8 cellular contexts compared by ENCODE assay signal in genomic region chr10:97195654-97196212, GRCh38. TPM values are rescaled to one million over a fixed set of nuclear protein-coding genes. Genes with fewer than 3 reads are reported as not detected.
DNase-seq lines count a peak whose midpoint lies in the region; ATAC-seq and TF ChIP-seq lines count a peak whose summit lies in the region.

No MANE protein-coding gene starts in this region.

- no peak overlapping the region for H3K23ac ChIP-seq in trophoblast cell (ENCODE audit: low read length)

- no peak overlapping the region for H3K4ac ChIP-seq in trophoblast cell (ENCODE audit: low read depth, low read length)

- 19% methylated on average over 11 of the region's 11 CpGs for WGBS in esophagus, 2 donors
- WGBS in trophoblast cell (ENCODE audit: extremely low coverage, insufficient coverage, insufficient read length) = no CpG with 5 or more reads among the region's 11 CpGs

- H2AK5ac ChIP-seq in trophoblast cell (ENCODE audit: low read length) = no peak overlapping the region

- H3K4me2 ChIP-seq in DOHH2 (ENCODE audit: low read length) (peak overlapping the region; percentile 78), OCI-LY1 (ENCODE audit: low read length) (peak overlapping the region; percentile 67), trophoblast cell (ENCODE audit: low read length) (peak overlapping the region; percentile 90)

- H2BK120ac ChIP-seq in trophoblast cell (ENCODE audit: insufficient read depth, low read length, poor library complexity) = no peak overlapping the region

- no peak overlapping the region for H3K27ac ChIP-seq in DOHH2 (ENCODE audit: low read depth, low read length)
- peak overlapping the region; percentile 93 for H3K27ac ChIP-seq in OCI-LY1 (ENCODE audit: low read depth, low read length, poor library complexity, severe bottlenecking)
- no peak overlapping the region for H3K27ac ChIP-seq in esophagus (ENCODE audit: low read depth in 2 of 2, low read length in 1 of 2)
- no peak overlapping the region for H3K27ac ChIP-seq in trophoblast cell (ENCODE audit: low read depth, low read length)

- DNase-seq in trophoblast cell (peak in 1 of 2 donors; percentile 18), NCI-H1694 (lab: John Stamatoyannopoulos, UW) (no peak)

- no peaks in the 10 kb centered on the region for H3K79me2 ChIP-seq in DOHH2 (ENCODE audit: control insufficient read depth, low read length)
- no peaks in the 10 kb centered on the region for H3K79me2 ChIP-seq in OCI-LY1 (ENCODE audit: insufficient read depth, low read length)
- H3K79me2 ChIP-seq in trophoblast cell (ENCODE audit: control insufficient read depth, insufficient read depth, low read length, poor library complexity) = no peaks in the 10 kb centered on the region

- no peak overlapping the region for H2BK5ac ChIP-seq in trophoblast cell (ENCODE audit: low read depth, low read length, poor library complexity)

- H4K8ac ChIP-seq in trophoblast cell (ENCODE audit: low read depth, low read length) = no peak overlapping the region

- ATAC-seq in HG02870 (IDR thresholded peaks at IDR 0.05; ENCODE audit: unreplicated experiment) = no peak
- no peak for ATAC-seq in GM19452 (IDR thresholded peaks at IDR 0.05; ENCODE audit: unreplicated experiment)
- no peak for ATAC-seq in HG03280 (IDR thresholded peaks at IDR 0.05; ENCODE audit: unreplicated experiment)

- H3K14ac ChIP-seq in trophoblast cell (ENCODE audit: low read length) = no peak overlapping the region

- no peak overlapping the region for H3K18ac ChIP-seq in trophoblast cell (ENCODE audit: low read length)

- H3F3A ChIP-seq in DOHH2 (ENCODE audit: control insufficient read depth, insufficient read depth) (peaks cover 20% of the 10 kb centered on the region), OCI-LY1 (ENCODE audit: insufficient read depth, low read length) (0 out of 2 replicates have a peak, but pooled peaks cover 4% of the 10 kb centered on the region)

- peaks cover 35% of the 10 kb centered on the region for H3K4me1 ChIP-seq in DOHH2 (ENCODE audit: control insufficient read depth, low read length)
- H3K4me1 ChIP-seq in OCI-LY1 (ENCODE audit: insufficient read depth, low read length, severe bottlenecking) = peaks cover 54% of the 10 kb centered on the region
- H3K4me1 ChIP-seq in esophagus (ENCODE audit: control insufficient read depth in 2 of 2, insufficient read depth in 2 of 2, low read length in 1 of 2) = peaks cover 4 to 5% of the 10 kb centered on the region in 2 donors
- peaks cover 0 to 3% of the 10 kb centered on the region in 2 experiments for H3K4me1 ChIP-seq in trophoblast cell (ENCODE audit: control insufficient read depth in 1 of 2, insufficient read depth in 2 of 2, low read length in 2 of 2)

- no peak overlapping the region for H4K91ac ChIP-seq in trophoblast cell (ENCODE audit: low read depth, low read length)

- H3K9me2 ChIP-seq in DOHH2 (replicated peaks; ENCODE audit: control insufficient read depth, low read length) (no peaks in the 10 kb centered on the region), OCI-LY1 (ENCODE audit: low read depth, low read length) (no peaks in the 10 kb centered on the region)

- H3K27me3 ChIP-seq in DOHH2 (ENCODE audit: control insufficient read depth, low read length) (peaks cover 41% of the 10 kb centered on the region), OCI-LY1 (ENCODE audit: insufficient read depth, low read length) (no peaks in the 10 kb centered on the region), esophagus (ENCODE audit: control insufficient read depth in 1 of 2, insufficient read depth in 2 of 2, low read length in 2 of 2) (peaks cover 0 to 6% of the 10 kb centered on the region in 2 donors), trophoblast cell (ENCODE audit: insufficient read depth, low read length) (peaks cover 10% of the 10 kb centered on the region)

- H3K9me3 ChIP-seq in DOHH2 (ENCODE audit: control insufficient read depth, insufficient read depth, low read length) (no peaks in the 10 kb centered on the region), OCI-LY1 (ENCODE audit: low read length) (no peaks in the 10 kb centered on the region), esophagus (ENCODE audit: control insufficient read depth in 2 of 2, insufficient read depth in 1 of 2, low read depth in 1 of 2, low read length in 1 of 2) (no peaks in the 10 kb centered on the region), trophoblast cell (ENCODE audit: insufficient read depth, low read depth, low read length) (no peaks in the 10 kb centered on the region)

- H3K4me3 ChIP-seq in DOHH2 (ENCODE audit: low read length) (peak overlapping the region; percentile 68), OCI-LY1 (ENCODE audit: low read depth, low read length, poor library complexity, severe bottlenecking) (peak overlapping the region; percentile 53), esophagus (ENCODE audit: low read depth in 1 of 2, low read length in 2 of 2) (peak overlapping the region; percentile 41 to 42), trophoblast cell (ENCODE audit: low read depth, low read length) (peak overlapping the region; percentile 42)

- TF ChIP-seq CTCF in DOHH2 (IDR thresholded peaks at IDR 0.05; ENCODE audit: low read depth, low read length, poor library complexity, severe bottlenecking) = no peak
- TF ChIP-seq CTCF in OCI-LY1 (IDR thresholded peaks at IDR 0.05; ENCODE audit: low read length) = no peak

- H3K36me3 ChIP-seq in DOHH2 (ENCODE audit: control insufficient read depth, low read length) (no peaks in the 10 kb centered on the region), OCI-LY1 (ENCODE audit: insufficient read depth, low read length) (no peaks in the 10 kb centered on the region), esophagus (ENCODE audit: control insufficient read depth in 2 of 2, insufficient read depth in 2 of 2, low read length in 1 of 2) (no peaks in the 10 kb centered on the region), trophoblast cell (ENCODE audit: control insufficient read depth in 1 of 2, insufficient read depth in 2 of 2, low read length in 2 of 2) (no peaks in the 10 kb centered on the region)

- H4K20me1 ChIP-seq in DOHH2 (ENCODE audit: control insufficient read depth, insufficient read depth, low read depth, low read length) (no peaks in the 10 kb centered on the region), OCI-LY1 (ENCODE audit: insufficient read depth, low read length) (no peaks in the 10 kb centered on the region)

- H2BK12ac ChIP-seq in trophoblast cell (ENCODE audit: low read length) = no peak overlapping the region

- H3K79me1 ChIP-seq in trophoblast cell (ENCODE audit: low read length) = no peaks in the 10 kb centered on the region

- H2AFZ ChIP-seq in OCI-LY1 (ENCODE audit: low read length) = no peak overlapping the region
- peak overlapping the region; percentile 62 for H2AFZ ChIP-seq in trophoblast cell (ENCODE audit: insufficient read depth, low read length, poor library complexity)

- H3K9ac ChIP-seq in OCI-LY1 (ENCODE audit: low read length) (peak overlapping the region; percentile 7; the same call in 1 of the 2 replicates), trophoblast cell (ENCODE audit: low read length) (no peak overlapping the region)

- no peak overlapping the region for H4K12ac ChIP-seq in trophoblast cell (ENCODE audit: low read depth, low read length)

RNA-seq across cellular contexts. Expression of gene SLIT1, which starts 10.0 kb away (rescaled TPM):
- polyA plus RNA-seq in esophagus = under 1 TPM; 0.02 TPM
- 0.16 and 0.21 TPM in 2 replicates for polyA plus RNA-seq in trophoblast cell (2013)
